Comparison of ENCODE assay signal across 15 cellular contexts in the genomic region with DNA sequence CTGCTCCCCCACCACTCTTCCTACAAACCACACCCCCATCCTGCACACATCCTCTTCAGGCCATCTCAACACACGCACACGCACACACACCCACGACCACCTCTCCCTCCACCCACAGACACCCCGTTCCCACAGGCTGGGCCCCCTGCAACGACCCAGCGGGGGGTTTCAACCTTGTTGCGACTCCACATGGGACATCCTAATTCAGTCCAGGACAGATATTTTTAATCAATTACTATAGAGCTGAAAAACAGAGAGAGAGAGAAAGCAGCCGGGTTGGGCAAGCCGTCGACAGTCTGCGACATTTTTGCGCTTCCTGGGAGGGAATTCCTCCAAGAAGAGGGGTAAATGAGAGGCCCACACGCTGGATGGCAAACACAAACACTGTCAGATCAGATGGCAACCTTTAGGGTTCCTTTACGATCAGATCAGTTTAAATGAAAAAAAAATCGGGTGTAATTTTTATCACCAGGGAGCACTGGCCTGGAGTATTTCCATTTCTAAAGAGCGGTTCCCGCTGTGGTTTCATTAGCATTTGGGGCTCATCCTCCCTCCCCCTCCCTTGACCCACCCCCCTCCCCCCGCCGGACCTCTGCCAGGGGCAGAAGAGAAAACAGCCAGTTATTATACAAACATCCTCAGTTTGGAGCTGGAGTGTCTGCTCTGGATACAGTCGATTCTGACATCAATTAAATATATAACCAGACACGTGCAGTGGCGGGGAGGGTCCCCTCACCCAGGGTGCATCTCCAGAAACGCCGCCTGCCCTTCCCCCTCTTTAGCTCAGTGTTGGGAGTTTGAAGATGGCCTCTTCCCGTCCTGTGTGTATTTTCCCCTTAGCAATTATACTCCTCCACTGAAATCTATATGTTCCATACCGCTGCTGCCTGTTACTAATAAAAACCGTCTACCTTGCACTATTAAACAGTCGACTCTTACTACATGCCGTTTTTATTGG. TPM values are rescaled to one million over a fixed set of nuclear protein-coding genes. Genes with fewer than 3 reads are reported as not detected.
DNase-seq lines count a peak whose midpoint lies in the region; ATAC-seq, FAIRE-seq and TF ChIP-seq lines count a peak whose summit lies in the region.
"Had no signal": no experiment of that assay in that cellular context is flagged by ENCODE, and none has a peak within 500 bp of the region (broad histone marks: within the 10 kb centered on the region; RNA-seq: fewer than 3 reads in every experiment).

No MANE protein-coding gene starts in this region.

- H2AFZ ChIP-seq in astrocyte (ENCODE audit: low read depth, low read length): no peak overlapping the region

- H3K9me3 Mint-ChIP-seq in activated naive CD8-positive, alpha-beta T cell (ENCODE audit: low read depth): no peaks in the 10 kb centered on the region
- H3K9me3 Mint-ChIP-seq in activated naive CD8-positive, alpha-beta T cell treated with anti-CD3 and anti-CD28 coated beads for 36 hours: peaks cover 7% of the 10 kb centered on the region
- peaks cover 11% of the 10 kb centered on the region for H3K9me3 Mint-ChIP-seq in astrocyte (ENCODE audit: unreplicated experiment)

- H3K9ac ChIP-seq in astrocyte (ENCODE audit: low read length): peak overlapping the region; percentile 35

- peaks cover 37% of the 10 kb centered on the region for H3K27me3 Mint-ChIP-seq in activated naive CD8-positive, alpha-beta T cell
- H3K27me3 Mint-ChIP-seq in activated naive CD8-positive, alpha-beta T cell treated with anti-CD3 and anti-CD28 coated beads for 36 hours: peaks cover 76% of the 10 kb centered on the region
- peaks cover 21% of the 10 kb centered on the region for H3K27me3 Mint-ChIP-seq in astrocyte (ENCODE audit: low read depth, unreplicated experiment)

- no peak overlapping the region for H3K27ac Mint-ChIP-seq in activated naive CD8-positive, alpha-beta T cell
- H3K27ac Mint-ChIP-seq in activated naive CD8-positive, alpha-beta T cell treated with anti-CD3 and anti-CD28 coated beads for 36 hours: no peak overlapping the region
- H3K27ac Mint-ChIP-seq in astrocyte (ENCODE audit: unreplicated experiment): no peak overlapping the region

- intact Hi-C loops in A673 (cut with micrococcal nuclease; ENCODE audit: unreplicated experiment): no loop called here

- peaks cover 17% of the 10 kb centered on the region for H4K20me1 ChIP-seq in astrocyte (ENCODE audit: insufficient read depth, low read length)

- H3K27ac ChIP-seq in astrocyte (ENCODE audit: low read depth, low read length) (peak overlapping the region; percentile 6), A673 (ENCODE audit: low read depth, low read length, poor library complexity, severe bottlenecking) (no peak overlapping the region)
- H3K27ac ChIP-seq: pancreas had no signal

- ATAC-seq in GM19328 (IDR thresholded peaks at IDR 0.05; ENCODE audit: unreplicated experiment): no peak
- ATAC-seq: K562, left ventricle myocardium superior, pancreas had no signal

- DNase-seq in activated naive CD8-positive, alpha-beta T cell treated with anti-CD3 and anti-CD28 coated beads for 36 hours: no peak
- DNase-seq in astrocyte (ENCODE audit: low read depth) (no peak), islet precursor cell (peak; percentile 45), urothelium cell line (ENCODE audit: low spot score) (no peak), A673 (ENCODE audit: low spot score) (no peak)
- no peak for DNase-seq in activated T-cell treated with anti-CD3 and anti-CD28 coated beads, Interleukin-2, amount 50 U/mL, for 1 hour
- DNase-seq: DMS79, left ventricle myocardium superior, NCI-H187, T-helper 9 cell had no signal

- H3K27me3 ChIP-seq in astrocyte (ENCODE audit: insufficient read depth, low read length) (peaks cover 7% of the 10 kb centered on the region), A673 (replicated peaks; ENCODE audit: insufficient read depth, low read depth, low read length, poor library complexity) (peaks cover 13% of the 10 kb centered on the region)

- CTCF ChIA-PET in A673 (lab: Charles Lee): no interaction called here

- H3K4me1 ChIP-seq in astrocyte (ENCODE audit: insufficient read depth, low read length): peaks cover 15% of the 10 kb centered on the region
- no peaks in the 10 kb centered on the region for H3K4me1 ChIP-seq in A673 (ENCODE audit: insufficient read depth, low read length, poor library complexity, severe bottlenecking)

- no peaks in the 10 kb centered on the region for H3K36me3 ChIP-seq in astrocyte (ENCODE audit: insufficient read depth, low read length)
- no peaks in the 10 kb centered on the region for H3K36me3 ChIP-seq in A673 (ENCODE audit: insufficient read depth, low read length, poor library complexity, severe bottlenecking)
- H3K36me3 ChIP-seq: pancreas had no signal

- BruUV-seq in A673 (replicated peaks; lab: Mats Ljungman, UMichigan): no TSS peak

- TF ChIP-seq CTCF in astrocyte (IDR thresholded peaks at IDR 0.05; ENCODE audit: insufficient read depth, low read depth, low read length) (no peak), A673 (conservative IDR thresholded peaks at IDR 0.05; ENCODE audit: low read depth, low read length) (no peak)

- H3K4me1 Mint-ChIP-seq in activated naive CD8-positive, alpha-beta T cell (ENCODE audit: low read depth): peaks cover 27% of the 10 kb centered on the region
- H3K4me1 Mint-ChIP-seq in activated naive CD8-positive, alpha-beta T cell treated with anti-CD3 and anti-CD28 coated beads for 36 hours: peaks cover 21% of the 10 kb centered on the region
- H3K4me1 Mint-ChIP-seq in astrocyte (ENCODE audit: low read depth, unreplicated experiment): peaks cover 17% of the 10 kb centered on the region

- peak overlapping the region; percentile 90 for H3K4me2 ChIP-seq in astrocyte (ENCODE audit: low read length)

- FAIRE-seq in astrocyte (lab: Jason Lieb, UNC): no peak
- FAIRE-seq in urothelium cell line (lab: Jason Lieb, UNC): peak; percentile 56
- FAIRE-seq: K562, pancreas had no signal

- no peaks in the 10 kb centered on the region for H3K36me3 Mint-ChIP-seq in activated naive CD8-positive, alpha-beta T cell
- peaks cover 8% of the 10 kb centered on the region for H3K36me3 Mint-ChIP-seq in activated naive CD8-positive, alpha-beta T cell treated with anti-CD3 and anti-CD28 coated beads for 36 hours
- H3K36me3 Mint-ChIP-seq in astrocyte (ENCODE audit: low read depth, unreplicated experiment): peaks cover 8% of the 10 kb centered on the region

- H3K4me3 Mint-ChIP-seq in activated naive CD8-positive, alpha-beta T cell: peak overlapping the region; percentile 17
- H3K4me3 Mint-ChIP-seq in activated naive CD8-positive, alpha-beta T cell treated with anti-CD3 and anti-CD28 coated beads for 36 hours: no peak overlapping the region
- H3K4me3 Mint-ChIP-seq in astrocyte (ENCODE audit: unreplicated experiment): peak overlapping the region; percentile 84

- H3K4me3 ChIP-seq in astrocyte (ENCODE audit: insufficient read depth, low read depth, low read length) (no peak overlapping the region), A673 (ENCODE audit: low read depth, low read length, poor library complexity, severe bottlenecking) (no peak overlapping the region)
- H3K4me3 ChIP-seq: K562 had no signal

- POLR2A ChIA-PET in A673 (lab: Charles Lee; ENCODE audit: low non-redundant PET): no interaction called here

- peaks cover 36% of the 10 kb centered on the region for H3K79me2 ChIP-seq in astrocyte (ENCODE audit: insufficient read depth, low read length)

- no peaks in the 10 kb centered on the region for H3K9me3 ChIP-seq in astrocyte (ENCODE audit: insufficient read depth, low read depth, low read length)
- H3K9me3 ChIP-seq in A673 (ENCODE audit: low read depth, low read length, poor library complexity, severe bottlenecking): peaks cover 21% of the 10 kb centered on the region
- H3K9me3 ChIP-seq: pancreas had no signal

RNA-seq across cellular contexts. Expression of a gene that starts 2.3 kb away (rescaled TPM):
- total RNA-seq in activated naive CD8-positive, alpha-beta T cell treated with anti-CD3 and anti-CD28 coated beads for 36 hours: not detected
- total RNA-seq in astrocyte: 6.7 and 7.0 TPM in 2 replicates
- total RNA-seq in A673 (2021): not detected in 2 replicates
- total RNA-seq: activated CD8-positive, alpha-beta memory T cell treated with anti-CD3 and anti-CD28 coated beads for 36 hours had no signal
